In genomic region chr4:77172336-77172735, GRCh38 we compare ENCODE assay signal across 15 cellular contexts. TPM values are rescaled to one million over a fixed set of nuclear protein-coding genes. Genes with fewer than 3 reads are reported as not detected.
DNase-seq lines count a peak whose midpoint lies in the region; TF ChIP-seq lines count a peak whose summit lies in the region.
"Had no signal": no experiment of that assay in that cellular context is flagged by ENCODE, and none has a peak within 500 bp of the region (broad histone marks: within the 10 kb centered on the region; RNA-seq: fewer than 3 reads in every experiment).

No MANE protein-coding gene starts in this region.

- H3K79me1 ChIP-seq in mesenchymal stem cell (replicated peaks; ENCODE audit: low read length, poor library complexity, severe bottlenecking), result peaks cover 2% of the 10 kb centered on the region

- H4K91ac ChIP-seq in mesenchymal stem cell (ENCODE audit: low read length), result no peak overlapping the region

- H3K36me3 Mint-ChIP-seq in chondrocyte (ENCODE audit: low read depth), result peaks cover 24% of the 10 kb centered on the region
- peaks cover 7% of the 10 kb centered on the region for H3K36me3 Mint-ChIP-seq in activated T-cell treated with anti-CD3 and anti-CD28 coated beads, Interleukin-2, amount 50 U/mL, for 24 hours (ENCODE audit: low read depth)

- H3K9ac ChIP-seq in mesenchymal stem cell (ENCODE audit: low read length), result peak overlapping the region; percentile 66

- H3K4me1 Mint-ChIP-seq in chondrocyte (ENCODE audit: low read depth), result peaks cover 58% of the 10 kb centered on the region
- no peaks in the 10 kb centered on the region for H3K4me1 Mint-ChIP-seq in activated T-cell treated with anti-CD3 and anti-CD28 coated beads, Interleukin-2, amount 50 U/mL, for 24 hours (ENCODE audit: low read depth)
- H3K4me1 Mint-ChIP-seq: activated naive CD8-positive, alpha-beta T cell treated with anti-CD3 and anti-CD28 coated beads for 36 hours had no signal

- CTCF ChIA-PET in BJ (lab: Yijun Ruan, JAX), result no interaction called here

- no peak overlapping the region for H3K23ac ChIP-seq in mesenchymal stem cell (ENCODE audit: low read length in 2 of 2)

- H3K4me3 Mint-ChIP-seq in chondrocyte (ENCODE audit: unreplicated experiment), result no peak overlapping the region
- no peak overlapping the region for H3K4me3 Mint-ChIP-seq in activated T-cell treated with anti-CD3 and anti-CD28 coated beads, Interleukin-2, amount 50 U/mL, for 24 hours
- H3K4me3 Mint-ChIP-seq: activated naive CD8-positive, alpha-beta T cell treated with anti-CD3 and anti-CD28 coated beads for 36 hours; CD4-positive, CD25-positive, alpha-beta regulatory T cell; stimulated activated naive CD8-positive, alpha-beta T cell treated with anti-CD3 and anti-CD28 coated beads, Interleukin-15, amount 100 ng/mL, for 72 hours had no signal

- H3K36me3 ChIP-seq in BJ (ENCODE audit: control insufficient read depth, insufficient read depth, low read length) (peaks cover 5% of the 10 kb centered on the region), mesenchymal stem cell (ENCODE audit: control insufficient read depth in 1 of 2, insufficient read depth in 2 of 2, low read depth in 1 of 2, low read length in 2 of 2) (peaks cover 7 to 36% of the 10 kb centered on the region in 2 experiments), Peyer's patch (peaks cover 0 to 30% (median 0%) of the 10 kb centered on the region in 3 donors)

- H3K27ac Mint-ChIP-seq in chondrocyte (ENCODE audit: unreplicated experiment), result peak overlapping the region; percentile 78
- H3K27ac Mint-ChIP-seq in activated T-cell treated with anti-CD3 and anti-CD28 coated beads, Interleukin-2, amount 50 U/mL, for 24 hours, result no peak overlapping the region
- H3K27ac Mint-ChIP-seq: activated naive CD8-positive, alpha-beta T cell treated with anti-CD3 and anti-CD28 coated beads for 36 hours had no signal

- TF ChIP-seq CTCF in BJ (IDR thresholded peaks at IDR 0.05; ENCODE audit: insufficient read depth, low read depth, low read length) (no peak), chondrocyte (IDR thresholded peaks at IDR 0.05) (no peak), Peyer's patch (IDR thresholded peaks at IDR 0.05) (no peak)

- H3K27ac ChIP-seq in mesenchymal stem cell (ENCODE audit: low read length, poor library complexity, severe bottlenecking) (peak overlapping the region; percentile 82), Peyer's patch (no peak overlapping the region)
- H3K27ac ChIP-seq: psoas muscle had no signal

- H4K8ac ChIP-seq in mesenchymal stem cell (ENCODE audit: low read length), result no peak overlapping the region

- H2BK5ac ChIP-seq in mesenchymal stem cell (ENCODE audit: low read depth, low read length, poor library complexity, severe bottlenecking), result no peak overlapping the region

- H2BK15ac ChIP-seq in mesenchymal stem cell (ENCODE audit: low read depth, poor library complexity, severe bottlenecking), result no peak overlapping the region

- peaks cover 3% of the 10 kb centered on the region for H3K27me3 Mint-ChIP-seq in chondrocyte (ENCODE audit: low read depth)
- peaks cover 2% of the 10 kb centered on the region for H3K27me3 Mint-ChIP-seq in activated T-cell treated with anti-CD3 and anti-CD28 coated beads, Interleukin-2, amount 50 U/mL, for 24 hours
- H3K27me3 Mint-ChIP-seq: activated naive CD8-positive, alpha-beta T cell treated with anti-CD3 and anti-CD28 coated beads for 36 hours; stimulated activated naive CD8-positive, alpha-beta T cell treated with anti-CD3 and anti-CD28 coated beads, Interleukin-15, amount 100 ng/mL, for 72 hours had no signal

- DNase-seq in BJ (ENCODE audit: low read depth), result peak; percentile 93
- DNase-seq in M059J (ENCODE audit: low read depth), result peak; percentile 89
- no peak for DNase-seq in chondrocyte (ENCODE audit: low spot score)
- peak; percentile 90 for DNase-seq in mesenchymal stem cell
- no peak for DNase-seq in activated T-cell treated with anti-CD3 and anti-CD28 coated beads, Interleukin-2, amount 50 U/mL, for 24 hours
- DNase-seq in NOMO-1 (lab: John Stamatoyannopoulos, UW; ENCODE audit: unreplicated experiment in 2 of 2), result no peak
- DNase-seq in Peyer's patch, result no peak
- no peak for DNase-seq in ecto neural progenitor cell (ENCODE audit: low spot score)
- DNase-seq: activated naive CD8-positive, alpha-beta T cell treated with anti-CD3 and anti-CD28 coated beads for 36 hours; CD4-positive, CD25-positive, alpha-beta regulatory T cell; Kasumi-1; psoas muscle; RPMI8226; stimulated activated CD4-positive, alpha-beta T cell treated with anti-CD3 and anti-CD28 coated beads, Interleukin-4, amount 100 ng/mL, for 4 hours; stimulated activated naive CD8-positive, alpha-beta T cell treated with anti-CD3 and anti-CD28 coated beads, Interleukin-15, amount 100 ng/mL, for 72 hours had no signal

- no peaks in the 10 kb centered on the region for H3K9me3 Mint-ChIP-seq in chondrocyte (ENCODE audit: low read depth)
- H3K9me3 Mint-ChIP-seq in activated T-cell treated with anti-CD3 and anti-CD28 coated beads, Interleukin-2, amount 50 U/mL, for 24 hours, result no peaks in the 10 kb centered on the region
- H3K9me3 Mint-ChIP-seq: activated naive CD8-positive, alpha-beta T cell treated with anti-CD3 and anti-CD28 coated beads for 36 hours; CD4-positive, CD25-positive, alpha-beta regulatory T cell; stimulated activated naive CD8-positive, alpha-beta T cell treated with anti-CD3 and anti-CD28 coated beads, Interleukin-15, amount 100 ng/mL, for 72 hours had no signal

- no peak overlapping the region for H2BK120ac ChIP-seq in mesenchymal stem cell (ENCODE audit: low read depth, low read length)

- H3K9me3 ChIP-seq in mesenchymal stem cell (ENCODE audit: control insufficient read depth, low read length), result no peaks in the 10 kb centered on the region
- no peaks in the 10 kb centered on the region for H3K9me3 ChIP-seq in Peyer's patch
- H3K9me3 ChIP-seq: psoas muscle had no signal

- no peak overlapping the region for H2AFZ ChIP-seq in mesenchymal stem cell (ENCODE audit: low read depth, low read length)

- H2BK12ac ChIP-seq in mesenchymal stem cell (ENCODE audit: low read length in 2 of 2), result no peak overlapping the region

- no peak for TF ChIP-seq POLR2A in Peyer's patch (IDR thresholded peaks at IDR 0.05)

- peak overlapping the region; percentile 27 for H3K4me2 ChIP-seq in mesenchymal stem cell (ENCODE audit: low read length, poor library complexity, severe bottlenecking)

- POLR2A ChIA-PET in BJ (lab: Charles Lee), result no interaction called here

- H3K4me1 ChIP-seq in mesenchymal stem cell (ENCODE audit: control insufficient read depth, insufficient read depth, low read depth, low read length), result peaks cover 10% of the 10 kb centered on the region
- no peaks in the 10 kb centered on the region for H3K4me1 ChIP-seq in Peyer's patch
- H3K4me1 ChIP-seq: psoas muscle had no signal

- H3K4ac ChIP-seq in mesenchymal stem cell (ENCODE audit: low read depth in 1 of 2, low read length in 2 of 2), result no peak overlapping the region

- H3K18ac ChIP-seq in mesenchymal stem cell (ENCODE audit: low read depth in 1 of 2, low read length in 2 of 2), result no peak overlapping the region

- H3K4me3 ChIP-seq in BJ (ENCODE audit: low read depth, low read length), result no peak overlapping the region
- no peak overlapping the region for H3K4me3 ChIP-seq in mesenchymal stem cell (ENCODE audit: insufficient read depth in 1 of 2, low read depth in 1 of 2, low read length in 2 of 2)
- H3K4me3 ChIP-seq in Peyer's patch, result no peak overlapping the region
- H3K4me3 ChIP-seq: psoas muscle had no signal

- 0% methylated on average over 2 of the region's 3 CpGs for WGBS in mesenchymal stem cell

- H3K27me3 ChIP-seq in BJ (ENCODE audit: control insufficient read depth, insufficient read depth, low read length) (peaks cover 14% of the 10 kb centered on the region), mesenchymal stem cell (ENCODE audit: control insufficient read depth in 1 of 2, insufficient read depth in 1 of 2, low read length in 2 of 2) (peaks cover 0 to 25% of the 10 kb centered on the region in 2 experiments), Peyer's patch (no peaks in the 10 kb centered on the region)

- H3K14ac ChIP-seq in mesenchymal stem cell (ENCODE audit: low read length in 2 of 2), result no peak overlapping the region

- H2AK5ac ChIP-seq in mesenchymal stem cell (ENCODE audit: low read length, severe bottlenecking), result no peak overlapping the region

RNA-seq across cellular contexts. Expression of gene CCNG2, which starts 15.3 kb away (rescaled TPM):
- 9.0 and 24.4 TPM in 2 replicates for polyA plus RNA-seq in BJ (2011; rRNA removed)
- 5.7 and 7.4 TPM in 2 replicates for polyA minus RNA-seq in BJ (2011; rRNA and poly(A)+ RNA removed)
- 8.5 and 18.4 TPM in 2 replicates for total RNA-seq in M059J (2014; rRNA removed; shearing (Covaris generic))
- 42.4 to 52.5 TPM (median 48.1 TPM) in 3 replicates for total RNA-seq in chondrocyte
- 34.1 TPM for polyA plus RNA-seq in mesenchymal stem cell (2013, experiment 1 of 2)
- polyA plus RNA-seq in mesenchymal stem cell (2013, experiment 2 of 2), result 35.7 TPM
- total RNA-seq in Peyer's patch, result 10 to 100 TPM; 19.8 to 29.7 (median 25.8) TPM

Comparison
In these comparisons a context has a peak if more than half of its experiments do, and no peak if none do; other contexts are left out.
1. DNase-seq: peak in BJ (single experiment), M059J (single experiment) and mesenchymal stem cell (single experiment); none in chondrocyte (single experiment), activated T-cell treated with anti-CD3 and anti-CD28 coated beads, Interleukin-2, amount 50 U/mL, for 24 hours (single experiment), NOMO-1 (0 of 2), Peyer's patch (0 of 3) and ecto neural progenitor cell (single experiment).